29 cellular contexts compared by ENCODE assay signal in the genomic region with DNA sequence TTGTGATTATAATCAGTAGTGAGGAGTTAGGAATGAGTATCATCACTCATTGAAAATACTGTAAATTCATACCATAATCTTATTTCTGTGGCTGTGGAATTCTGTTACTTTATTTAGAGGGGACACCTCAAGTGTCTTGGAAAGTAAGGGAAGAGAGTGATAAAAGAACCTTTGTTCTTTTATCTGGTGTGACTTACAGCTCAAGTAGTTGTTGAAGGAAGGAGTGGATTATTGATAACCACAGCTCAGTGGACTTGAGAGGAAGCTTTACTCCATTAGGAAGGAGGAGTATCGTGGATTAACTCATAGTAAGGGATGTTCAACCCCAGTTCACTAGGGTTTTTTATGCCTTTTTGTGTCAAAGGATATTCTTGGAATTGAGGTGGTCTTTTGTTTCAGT.
"Had no signal": no experiment of that assay in that cellular context is flagged by ENCODE, and none has a peak within 500 bp of the region (broad histone marks: within the 10 kb centered on the region; RNA-seq: fewer than 3 reads in every experiment).

No MANE protein-coding gene starts in this region.

- H3K9me3 Mint-ChIP-seq: activated B cell treated with CpG ODN at 0.5 μM for 24 hours; activated CD4-positive, alpha-beta memory T cell treated with anti-CD3 and anti-CD28 coated beads for 36 hours; activated naive CD4-positive, alpha-beta T cell treated with anti-CD3 and anti-CD28 coated beads for 36 hours; activated naive CD4-positive, alpha-beta T cell treated with anti-CD3 and anti-CD28 coated beads, Interleukin-2, amount 50 U/mL, for 72 hours; activated T-cell treated with anti-CD3 and anti-CD28 coated beads, Interleukin-2, amount 50 U/mL, for 4 hours; activated T-helper 1 cell treated with anti-CD3 and anti-CD28 coated beads, Interleukin-12 subunit alpha, Interleukin-12 subunit beta, Interleukin-2, Interleukin-4 antibody, amounts not matched to agents 30 ng/mL and 10 ng/mL and 1 ng/mL, durations not matched to agents 14 hours and 24 hours and 36 hours had no signal

- H3K4me3 ChIP-seq: adrenal gland, SJCRH30, SK-N-MC had no signal

- H3K27ac Mint-ChIP-seq: activated B cell treated with CpG ODN at 0.5 μM for 24 hours; activated CD4-positive, alpha-beta memory T cell treated with anti-CD3 and anti-CD28 coated beads for 36 hours; activated naive CD4-positive, alpha-beta T cell treated with anti-CD3 and anti-CD28 coated beads for 36 hours; activated naive CD4-positive, alpha-beta T cell treated with anti-CD3 and anti-CD28 coated beads, Interleukin-2, amount 50 U/mL, for 72 hours; activated T-helper 1 cell treated with anti-CD3 and anti-CD28 coated beads, Interleukin-12 subunit alpha, Interleukin-12 subunit beta, Interleukin-2, Interleukin-4 antibody, amounts not matched to agents 30 ng/mL and 10 ng/mL and 1 ng/mL, durations not matched to agents 14 hours and 24 hours and 36 hours had no signal

- H3K27me3 Mint-ChIP-seq: activated B cell treated with CpG ODN at 0.5 μM for 24 hours; activated CD4-positive, alpha-beta memory T cell treated with anti-CD3 and anti-CD28 coated beads for 36 hours; brain had no signal

- H3K4me1 ChIP-seq: adrenal gland, SJCRH30 had no signal

- DNase-seq: activated B cell treated with CpG ODN at 0.5 μM for 24 hours; activated CD4-positive, alpha-beta memory T cell treated with anti-CD3 and anti-CD28 coated beads for 36 hours; activated CD4-positive, alpha-beta T cell treated with anti-CD3 and anti-CD28 coated beads for 4 hours; activated CD4-positive, alpha-beta T cell treated with anti-CD3 and anti-CD28 coated beads, Interleukin-2, amount 50 U/mL, for 1 hour; activated CD4-positive, CD25-positive, alpha-beta regulatory T cell treated with anti-CD3 and anti-CD28 coated beads, Interleukin-2, amount 50 U/mL, for 72 hours; activated CD8-positive, alpha-beta memory T cell treated with anti-CD3 and anti-CD28 coated beads, Interleukin-2, amount 50 U/mL, for 4 hours; activated gamma-delta T cell treated with Interleukin-2 at 50 U/mL for 16 hours; activated naive CD4-positive, alpha-beta T cell treated with anti-CD3 and anti-CD28 coated beads for 36 hours; activated T-cell treated with anti-CD3 and anti-CD28 coated beads for 4 hours; activated T-cell treated with anti-CD3 and anti-CD28 coated beads, Interleukin-2, amount 50 U/mL, for 4 hours; adrenal gland; caudate nucleus; cerebellar nuclear complex; NCI-H1105; NCI-H1436; NCI-H1694; NCI-H1930; NCI-H2081 treated with DMSO at 0.1 percent for 48 hours; NCI-H510A; NCI-H526; NCI-H774; SHP77; SJCRH30; T1000 had no signal

- H3K27ac ChIP-seq: adrenal gland, SJCRH30, SK-N-MC had no signal

- H3K27me3 ChIP-seq: adrenal gland, SJCRH30 had no signal

- ATAC-seq: activated naive CD4-positive, alpha-beta T cell treated with anti-CD3 and anti-CD28 coated beads, Interleukin-2, amount 50 U/mL, for 72 hours; activated T-cell treated with anti-CD3 and anti-CD28 coated beads, Interleukin-2, amount 50 U/mL, for 4 hours; Panc1 had no signal

- H3K4me3 Mint-ChIP-seq: activated B cell treated with CpG ODN at 0.5 μM for 24 hours; activated CD4-positive, alpha-beta memory T cell treated with anti-CD3 and anti-CD28 coated beads for 36 hours; activated naive CD4-positive, alpha-beta T cell treated with anti-CD3 and anti-CD28 coated beads for 36 hours; activated T-cell treated with anti-CD3 and anti-CD28 coated beads, Interleukin-2, amount 50 U/mL, for 4 hours; activated T-helper 1 cell treated with anti-CD3 and anti-CD28 coated beads, Interleukin-12 subunit alpha, Interleukin-12 subunit beta, Interleukin-2, Interleukin-4 antibody, amounts not matched to agents 30 ng/mL and 10 ng/mL and 1 ng/mL, durations not matched to agents 14 hours and 24 hours and 36 hours; brain had no signal
